ENCODE assay signal across 1 cellular context in the genomic region with DNA sequence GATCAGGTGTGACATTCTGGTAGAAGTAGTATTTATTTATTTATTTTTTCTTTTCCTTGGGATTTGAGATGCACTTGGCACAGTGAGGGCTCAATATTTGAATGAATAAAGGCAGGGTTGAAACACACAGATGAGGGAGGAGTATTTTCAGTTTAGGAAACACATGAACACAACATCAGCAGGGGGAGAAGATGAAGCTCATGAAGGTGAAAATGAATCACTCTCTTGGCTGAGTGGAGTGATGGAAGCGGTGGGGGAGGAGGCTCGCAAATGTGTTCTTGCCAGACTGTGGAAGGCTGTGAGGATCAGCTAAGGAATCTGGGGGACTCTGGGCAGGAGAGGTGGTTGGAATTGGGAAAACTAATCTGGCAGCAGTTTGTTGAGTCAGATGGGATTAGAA.
TF ChIP-seq lines count a peak whose summit lies in the region.

No MANE protein-coding gene starts in this region.

TF ChIP-seq in SK-N-SH treated with all-trans-retinoic acid at 6 μM for 48 hours, 23 proteins besides CTCF, POLR2A, EP300 and RAD21 (continued from another document):
- TF ChIP-seq PATZ1 (CRISPR knock-in tag; IDR thresholded peaks at IDR 0.05; ENCODE audit: borderline replicate concordance): no peak
- TF ChIP-seq POU6F1 (CRISPR knock-in tag; IDR thresholded peaks at IDR 0.05; ENCODE audit: borderline replicate concordance, low read depth): no peak
